Comparison of ENCODE assay signal across 8 cellular contexts in the genomic region with DNA sequence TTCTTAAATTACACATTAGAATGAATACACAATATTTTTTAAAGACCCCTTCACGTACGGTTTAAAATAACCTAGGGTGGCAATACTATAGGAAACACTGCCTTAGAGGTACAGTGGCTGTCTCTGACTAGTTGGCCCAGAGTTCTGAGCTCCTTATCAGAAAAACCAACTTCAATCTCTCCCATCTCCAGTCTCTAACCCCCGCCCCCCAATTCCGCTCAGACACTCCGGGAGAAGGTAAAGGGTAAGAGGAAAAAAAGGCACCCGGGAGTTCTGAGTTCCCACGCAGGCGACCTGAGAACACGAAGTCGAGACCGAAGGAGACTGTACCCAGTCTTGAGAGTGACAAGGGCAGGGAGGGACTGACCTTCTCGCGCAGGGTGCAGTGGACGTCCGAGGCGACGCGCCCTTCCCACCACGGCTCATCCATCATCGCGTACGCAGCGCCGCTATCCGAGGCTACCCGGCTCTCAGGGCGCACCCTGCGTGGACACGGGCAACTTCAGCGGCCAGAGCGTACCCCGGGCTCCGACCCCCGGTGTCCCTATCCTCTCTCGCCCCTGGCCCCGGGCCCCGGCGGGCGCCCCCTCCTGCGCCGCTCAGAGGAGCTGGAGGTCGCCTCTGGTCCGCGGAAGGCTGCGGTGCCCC. TPM values are rescaled to one million over a fixed set of nuclear protein-coding genes. Genes with fewer than 3 reads are reported as not detected.
DNase-seq lines count a peak whose midpoint lies in the region; ATAC-seq and TF ChIP-seq lines count a peak whose summit lies in the region.

No MANE protein-coding gene starts in this region.

- intact Hi-C loops in Right ventricle myocardium inferior (cut with DNase I): no loop called here
- intact Hi-C loops in cardiac septum (cut with DNase I): loop anchor here (1.0 kb wide), 1 partner anchor 42 kb away; no protein-coding TSS in a partner anchor
- intact Hi-C loops in prostate gland (cut with DNase I): no loop called here

- H3K4me1 ChIP-seq in prostate gland (replicated peaks): no peaks in the 10 kb centered on the region

- ATAC-seq in Right ventricle myocardium inferior: peak; percentile 81
- ATAC-seq in HG02973 (IDR thresholded peaks at IDR 0.05; ENCODE audit: unreplicated experiment): no peak
- ATAC-seq in HG03565 (IDR thresholded peaks at IDR 0.05; ENCODE audit: unreplicated experiment): no peak

- no peaks in the 10 kb centered on the region for H3K36me3 ChIP-seq in prostate gland

- TF ChIP-seq POLR2A in prostate gland (IDR thresholded peaks at IDR 0.05): no peak

- DNase-seq in Right ventricle myocardium inferior (ENCODE audit: missing footprints) (peak; percentile 80), cardiac septum (ENCODE audit: low spot score) (no peak), SK-N-DZ (ENCODE audit: low spot score) (peak; percentile 14), glomerular visceral epithelial cell (ENCODE audit: extremely low spot score) (peak; percentile 30), prostate gland (ENCODE audit: low spot score) (no peak), NCI-H1930 (lab: John Stamatoyannopoulos, UW) (no peak)

- 3% methylated on average over 39 of the region's 45 CpGs for WGBS in prostate gland

- no peak for TF ChIP-seq CTCF in prostate gland (IDR thresholded peaks at IDR 0.05)

- no peaks in the 10 kb centered on the region for H3K27me3 ChIP-seq in prostate gland (replicated peaks; ENCODE audit: insufficient read depth)

- H3K27ac ChIP-seq in prostate gland: peak overlapping the region; percentile 17 to 23

- peak overlapping the region; percentile 42 to 47 for H3K4me3 ChIP-seq in prostate gland

- no peaks in the 10 kb centered on the region for H3K9me3 ChIP-seq in prostate gland

RNA-seq across cellular contexts. Expression of gene CCNJL, which starts 0.7 kb away (rescaled TPM):
- total RNA-seq in Right ventricle myocardium inferior: 10.2 TPM
- 6.3 TPM for total RNA-seq in cardiac septum
- 3.8 and 3.9 TPM in 2 replicates for polyA plus RNA-seq in SK-N-DZ (2014; cell fraction: cytosol; rRNA removed)
- polyA plus RNA-seq in SK-N-DZ (2014; cell fraction: nucleus; rRNA removed): 1.5 and 3.0 TPM in 2 replicates
- total RNA-seq in prostate gland: 10 to 100 TPM in 1 of 2 donors, 1 to 10 TPM in 1; 4.1 to 26.7 TPM

RNA-seq across cellular contexts. Expression of gene C1QTNF2, which starts 58.8 kb away (rescaled TPM):
- 1.5 TPM for total RNA-seq in Right ventricle myocardium inferior
- total RNA-seq in cardiac septum: 1.3 TPM
- 0.31 TPM in 1 of 2 replicates, not detected in the other for polyA plus RNA-seq in SK-N-DZ (2014; cell fraction: cytosol; rRNA removed)
- polyA plus RNA-seq in SK-N-DZ (2014; cell fraction: nucleus; rRNA removed): 0.24 TPM in 1 of 2 replicates, not detected in the other
- 1 to 10 TPM in 1 of 2 donors, not detected in 1; 8.4 TPM for total RNA-seq in prostate gland

Comparison
In these comparisons a context has a peak if more than half of its experiments do, and no peak if none do; other contexts are left out.
1. DNase-seq: peak in Right ventricle myocardium inferior (single experiment), SK-N-DZ (single experiment) and glomerular visceral epithelial cell (single experiment); none in cardiac septum (single experiment), prostate gland (single experiment) and NCI-H1930 (0 of 2).